In the genomic region with DNA sequence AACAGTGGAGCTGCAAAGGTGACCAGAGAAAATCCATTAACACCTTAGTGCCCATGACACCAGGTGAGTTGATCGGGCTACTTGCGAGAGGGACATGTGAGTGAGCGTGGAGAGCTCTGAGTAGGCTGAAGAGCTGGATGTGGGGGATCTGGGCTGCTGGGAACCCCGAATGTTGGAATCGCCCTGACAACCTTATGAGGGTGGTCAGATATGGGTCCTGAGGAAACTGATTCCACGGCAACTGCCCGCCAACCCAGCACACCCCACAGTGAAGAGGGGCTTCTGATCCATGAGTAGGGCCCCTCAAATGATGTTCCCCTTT, we compare ENCODE assay signal across 7 cellular contexts. TPM values are rescaled to one million over a fixed set of nuclear protein-coding genes. Genes with fewer than 3 reads are reported as not detected.
DNase-seq lines count a peak whose midpoint lies in the region; ATAC-seq and TF ChIP-seq lines count a peak whose summit lies in the region.

No MANE protein-coding gene starts in this region.

- peaks cover 26% of the 10 kb centered on the region for H3K79me2 ChIP-seq in hepatocyte

- 21% methylated on average over 7 of the region's 7 CpGs for WGBS in hepatocyte (ENCODE audit: low lambda C conversion rate, missing lambda C conversion rate)

- intact Hi-C loops in activated CD8-positive, alpha-beta T cell treated with anti-CD3 and anti-CD28 coated beads for 36 hours (cut with micrococcal nuclease): no loop called here

- no peaks in the 10 kb centered on the region for H3K27me3 ChIP-seq in hepatocyte

- H3K36me3 ChIP-seq in hepatocyte (replicated peaks; ENCODE audit: insufficient read depth, low read depth): no peaks in the 10 kb centered on the region

- peaks cover 25% of the 10 kb centered on the region for H3K4me1 Mint-ChIP-seq in activated CD8-positive, alpha-beta T cell treated with anti-CD3 and anti-CD28 coated beads for 36 hours (ENCODE audit: low read depth)

- peaks cover 38% of the 10 kb centered on the region for H3K4me1 ChIP-seq in hepatocyte (ENCODE audit: insufficient read depth)

- POLR2A ChIA-PET in activated CD8-positive, alpha-beta T cell treated with anti-CD3 and anti-CD28 coated beads for 36 hours (lab: Charles Lee): interaction anchor here (1.2 to 5.8 kb wide), 2 partner anchors 14 to 339 kb away, joined by 3 to 28 read pairs; no protein-coding TSS in a partner anchor

- H3K4me2 ChIP-seq in hepatocyte: peak overlapping the region; percentile 90

- TF ChIP-seq CTCF in HFF-Myc (IDR thresholded peaks at IDR 0.05; ENCODE audit: low read depth, low read length, missing control alignments): no peak
- TF ChIP-seq CTCF in activated CD8-positive, alpha-beta T cell treated with anti-CD3 and anti-CD28 coated beads for 36 hours (IDR thresholded peaks at IDR 0.05): no peak
- no peak for TF ChIP-seq CTCF in hepatocyte (IDR thresholded peaks at IDR 0.05; ENCODE audit: poor library complexity)

- H3K4me3 ChIP-seq in HFF-Myc (replicated peaks; ENCODE audit: low read depth, low read length) (peak overlapping the region; percentile 84), hepatocyte (peak overlapping the region; percentile 97)

- CTCF ChIA-PET in activated CD8-positive, alpha-beta T cell treated with anti-CD3 and anti-CD28 coated beads for 36 hours (lab: Charles Lee): interaction anchor here (1.6 to 2.2 kb wide), 2 partner anchors 15 to 25 kb away, joined by 6 to 9 read pairs; no protein-coding TSS in a partner anchor

- no peaks in the 10 kb centered on the region for H3K27me3 Mint-ChIP-seq in activated CD8-positive, alpha-beta T cell treated with anti-CD3 and anti-CD28 coated beads for 36 hours

- peaks cover 6% of the 10 kb centered on the region for H4K20me1 ChIP-seq in hepatocyte (ENCODE audit: insufficient read depth, poor library complexity, severe bottlenecking)

- peaks cover 3% of the 10 kb centered on the region for H3K36me3 Mint-ChIP-seq in activated CD8-positive, alpha-beta T cell treated with anti-CD3 and anti-CD28 coated beads for 36 hours (ENCODE audit: low read depth)

- no peak for ATAC-seq in activated CD8-positive, alpha-beta T cell treated with anti-CD3 and anti-CD28 coated beads for 36 hours
- ATAC-seq in GM21786 (IDR thresholded peaks at IDR 0.05; ENCODE audit: unreplicated experiment): no peak

- H3K9me3 ChIP-seq in hepatocyte (ENCODE audit: low read depth): no peaks in the 10 kb centered on the region

- peak overlapping the region; percentile 91 for H3K27ac ChIP-seq in hepatocyte

- peak overlapping the region; percentile 83 for H3K27ac Mint-ChIP-seq in activated CD8-positive, alpha-beta T cell treated with anti-CD3 and anti-CD28 coated beads for 36 hours

- DNase-seq in HFF-Myc (ENCODE audit: extremely low read depth, low read depth): no peak
- no peak for DNase-seq in activated CD8-positive, alpha-beta T cell treated with anti-CD3 and anti-CD28 coated beads for 36 hours
- no peak for DNase-seq in hepatocyte (ENCODE audit: low spot score)
- DNase-seq in stimulated activated CD8-positive, alpha-beta memory T cell treated with anti-CD3 and anti-CD28 coated beads, Interleukin-4, amount 100 ng/mL, for 48 hours: peak; percentile 36
- DNase-seq in NCI-H2196 (lab: John Stamatoyannopoulos, UW; ENCODE audit: unreplicated experiment): no peak
- no peak for DNase-seq in NCI-H345 (lab: John Stamatoyannopoulos, UW)

- H3K4me3 Mint-ChIP-seq in activated CD8-positive, alpha-beta T cell treated with anti-CD3 and anti-CD28 coated beads for 36 hours: peak overlapping the region; percentile 90

- no peaks in the 10 kb centered on the region for H3K9me2 ChIP-seq in hepatocyte (replicated peaks; ENCODE audit: insufficient read depth)

- H2AFZ ChIP-seq in hepatocyte: peak overlapping the region; percentile 97

- H3K9me3 Mint-ChIP-seq in activated CD8-positive, alpha-beta T cell treated with anti-CD3 and anti-CD28 coated beads for 36 hours: no peaks in the 10 kb centered on the region

RNA-seq across cellular contexts. Expression of a gene that starts 0.7 kb away (rescaled TPM):
- 10 to 100 TPM; 32.2 to 33.9 TPM for total RNA-seq in activated CD8-positive, alpha-beta T cell treated with anti-CD3 and anti-CD28 coated beads for 36 hours
- total RNA-seq in hepatocyte: 176 and 257 TPM in 2 replicates
- polyA plus RNA-seq in hepatocyte: 225 and 263 TPM in 2 replicates
